In the genomic region with DNA sequence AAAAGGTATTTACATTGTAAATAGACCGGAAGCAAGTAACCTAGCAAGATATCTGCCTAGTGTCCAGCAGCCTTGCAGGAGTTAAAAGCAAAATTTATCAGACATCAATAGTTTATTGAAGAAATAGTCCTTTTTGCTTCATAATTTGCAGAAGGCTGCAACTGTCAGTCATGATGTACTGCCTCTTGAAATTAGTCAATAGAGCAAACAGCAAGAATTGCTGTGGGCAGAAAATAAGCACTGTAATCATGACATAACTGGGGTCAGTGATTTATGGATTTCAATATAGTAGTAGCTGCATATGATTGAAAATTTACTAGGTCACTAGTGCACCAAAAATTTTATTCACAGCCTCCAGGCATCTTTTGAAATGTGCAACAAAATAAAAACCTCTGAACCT, we compare ENCODE assay signal across 26 cellular contexts. TPM values are rescaled to one million over a fixed set of nuclear protein-coding genes. Genes with fewer than 3 reads are reported as not detected.
"Had no signal": no experiment of that assay in that cellular context is flagged by ENCODE, and none has a peak within 500 bp of the region (broad histone marks: within the 10 kb centered on the region; RNA-seq: fewer than 3 reads in every experiment).

No MANE protein-coding gene starts in this region.

- H3K27ac Mint-ChIP-seq: dendritic cell treated with granulocyte-macrophage colony-stimulating factor and Interleukin-4, amounts not matched to agents 40 ng/mL and 50 ng/mL, for 4 days; endodermal cell; memory B cell; natural killer cell treated with Interleukin-12 subunit alpha and Interleukin-12 subunit beta and Interleukin-15 and Interleukin-18, amount 100 ng/mL, for 72 hours; progenitor cell of endocrine pancreas had no signal

- DNase-seq: colonic mucosa; effector CD8-positive, alpha-beta T cell; endodermal cell; heart left ventricle; kidney; stimulated activated CD4-positive, alpha-beta T cell treated with anti-CD3 and anti-CD28 coated beads, Interleukin-12 subunit alpha, Interleukin-12 subunit beta, amount 100 ng/mL, for 4 hours; stimulated activated CD4-positive, alpha-beta T cell treated with anti-CD3 and anti-CD28 coated beads, Interleukin-1b, Interleukin-23, amount 100 ng/mL, for 48 hours; stimulated activated CD4-positive, alpha-beta T cell treated with anti-CD3 and anti-CD28 coated beads, Interleukin-4, amount 100 ng/mL, for 1 hour; stimulated activated CD8-positive, alpha-beta memory T cell treated with anti-CD3 and anti-CD28 coated beads, Interleukin-4, amount 100 ng/mL, for 48 hours; stimulated activated naive CD4-positive, alpha-beta T cell treated with Interleukin-2 at 50 U/mL for 16 hours; substantia nigra; testis; tibial artery; upper lobe of left lung had no signal

- H3K27ac ChIP-seq: colonic mucosa, esophagus muscularis mucosa, foreskin keratinocyte, gastroesophageal sphincter, heart left ventricle, hepatocyte, neutrophil, parathyroid adenoma, testis, tibial artery, upper lobe of left lung had no signal

- H3K4me3 Mint-ChIP-seq: dendritic cell treated with granulocyte-macrophage colony-stimulating factor and Interleukin-4, amounts not matched to agents 40 ng/mL and 50 ng/mL, for 4 days; endodermal cell; memory B cell; natural killer cell treated with Interleukin-12 subunit alpha and Interleukin-12 subunit beta and Interleukin-15 and Interleukin-18, amount 100 ng/mL, for 72 hours; neural crest cell had no signal

- H3K27me3 Mint-ChIP-seq: dendritic cell treated with granulocyte-macrophage colony-stimulating factor and Interleukin-4, amounts not matched to agents 40 ng/mL and 50 ng/mL, for 4 days; memory B cell; natural killer cell treated with Interleukin-12 subunit alpha and Interleukin-12 subunit beta and Interleukin-15 and Interleukin-18, amount 100 ng/mL, for 72 hours; progenitor cell of endocrine pancreas had no signal

- H3K9me3 Mint-ChIP-seq: dendritic cell treated with granulocyte-macrophage colony-stimulating factor and Interleukin-4, amounts not matched to agents 40 ng/mL and 50 ng/mL, for 4 days; endodermal cell; memory B cell; natural killer cell treated with Interleukin-12 subunit alpha and Interleukin-12 subunit beta and Interleukin-15 and Interleukin-18, amount 100 ng/mL, for 72 hours had no signal

RNA-seq across cellular contexts. Expression of gene C10orf143, which starts 48.8 kb away (rescaled TPM):
- total RNA-seq: smooth muscle cell had no signal
